In genomic region chr11:129417458-129417857, GRCh38 we compare ENCODE assay signal across 1 cellular context.
TF ChIP-seq lines count a peak whose summit lies in the region.

No MANE protein-coding gene starts in this region.

TF ChIP-seq in WTC11, 78 proteins besides CTCF, POLR2A, EP300 and RAD21 (continued from another document):
- TF ChIP-seq ZNF532 (CRISPR knock-in tag; IDR thresholded peaks at IDR 0.05; ENCODE audit: borderline replicate concordance), result no peak
- TF ChIP-seq E2F5 (CRISPR knock-in tag; IDR thresholded peaks at IDR 0.05), result no peak
- TF ChIP-seq FOXK1 (CRISPR knock-in tag; IDR thresholded peaks at IDR 0.05), result no peak
- TF ChIP-seq FOXJ3 (CRISPR knock-in tag; IDR thresholded peaks at IDR 0.05; ENCODE audit: borderline replicate concordance), result no peak
- TF ChIP-seq USF1 (CRISPR knock-in tag; IDR thresholded peaks at IDR 0.05), result no peak
- no peak for TF ChIP-seq NR2C2 (CRISPR knock-in tag; IDR thresholded peaks at IDR 0.05)
- TF ChIP-seq CDX4 (CRISPR knock-in tag; IDR thresholded peaks at IDR 0.05; ENCODE audit: borderline replicate concordance), result no peak
- TF ChIP-seq ARID4B (CRISPR knock-in tag; IDR thresholded peaks at IDR 0.05; ENCODE audit: borderline replicate concordance), result no peak
- TF ChIP-seq ZSCAN18 (CRISPR knock-in tag; IDR thresholded peaks at IDR 0.05), result no peak
- TF ChIP-seq USF2 (CRISPR knock-in tag; IDR thresholded peaks at IDR 0.05), result no peak
- TF ChIP-seq ZNF121 (CRISPR knock-in tag; IDR thresholded peaks at IDR 0.05), result no peak
